8 cellular contexts compared by ENCODE assay signal in the genomic region with DNA sequence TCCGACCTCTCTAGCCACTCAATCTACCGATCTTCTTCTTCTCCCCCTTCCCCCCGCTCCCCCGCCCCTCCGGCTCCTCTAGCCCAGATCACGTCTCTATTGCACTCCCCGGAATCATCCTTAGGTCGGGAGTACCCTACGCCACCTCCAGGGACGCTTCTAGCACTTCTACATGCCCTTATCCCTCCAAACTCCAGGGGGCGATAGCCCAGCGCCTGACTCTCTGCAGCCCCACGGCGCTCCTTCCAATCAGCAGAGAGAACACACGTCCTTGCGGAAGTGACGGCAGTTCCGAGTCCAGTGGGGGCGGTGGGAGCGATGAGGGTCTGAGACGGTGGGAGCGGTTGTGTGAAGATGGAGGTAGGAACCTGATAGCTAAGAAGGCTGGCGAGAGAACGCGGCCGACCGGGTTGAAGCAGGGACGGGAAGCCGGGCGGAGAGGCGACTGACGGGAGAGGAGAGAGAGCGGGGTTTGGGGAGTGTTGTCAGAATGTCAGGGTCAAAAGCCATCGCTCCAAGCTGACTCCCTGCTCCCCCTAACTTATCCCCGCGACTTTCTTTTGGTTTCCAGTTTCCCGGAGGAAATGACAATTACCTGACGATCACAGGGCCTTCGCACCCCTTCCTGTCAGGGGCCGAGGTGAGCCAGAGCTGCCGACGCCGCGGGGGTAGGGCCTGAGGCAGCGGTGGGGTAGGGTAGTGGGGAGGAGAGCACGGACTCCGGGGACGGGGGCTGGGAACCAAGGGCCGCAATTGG. TPM values are rescaled to one million over a fixed set of nuclear protein-coding genes. Genes with fewer than 3 reads are reported as not detected.
DNase-seq lines count a peak whose midpoint lies in the region; ATAC-seq and TF ChIP-seq lines count a peak whose summit lies in the region.

A gene (minus strand): TSS at position 35 of the 757 bp plus-strand sequence. CDS start 87 bp downstream, outside the sequence.
A gene (plus strand): TSS at position 271 of the 757 bp plus-strand sequence. CDS start 84 bp downstream, at position 355.

- no peaks in the 10 kb centered on the region for H3K9me3 ChIP-seq in OCI-LY3 (ENCODE audit: insufficient read depth, low read length)

- peak within 1 kb of the TSS; percentile 79 for H3K4me2 ChIP-seq in OCI-LY3 (ENCODE audit: low read length)

- TF ChIP-seq CTCF in OCI-LY3 (IDR thresholded peaks at IDR 0.05; ENCODE audit: low read depth, low read length) = peak; percentile 87

- no peaks in the 10 kb centered on the region for H3K36me3 ChIP-seq in OCI-LY3 (replicated peaks; ENCODE audit: low read depth, low read length)

- ATAC-seq in GM21447 (IDR thresholded peaks at IDR 0.05; ENCODE audit: unreplicated experiment) = peak; percentile 100

- peak within 1 kb of the TSS; percentile 76 for H2AFZ ChIP-seq in OCI-LY3 (ENCODE audit: low read depth, low read length)

- H3K79me2 ChIP-seq in OCI-LY3 (ENCODE audit: low read length) = peaks cover 27% of the 10 kb centered on the region

- no peaks in the 10 kb centered on the region for H3K27me3 ChIP-seq in OCI-LY3 (ENCODE audit: low read depth, low read length)

- H3K4me1 ChIP-seq in OCI-LY3 (ENCODE audit: low read length) = peaks cover 12% of the 10 kb centered on the region

- peak within 1 kb of the TSS; percentile 57 for H3K27ac ChIP-seq in OCI-LY3 (ENCODE audit: low read length)
- H3K27ac ChIP-seq in epithelial cell of prostate = peak within 1 kb of the TSS; percentile 79

- peak within 1 kb of the TSS; percentile 92 for H3K4me3 ChIP-seq in OCI-LY3 (ENCODE audit: low read length)

- peak within 1 kb of the TSS; percentile 73 for H3K9ac ChIP-seq in OCI-LY3 (ENCODE audit: low read length)

- peak; percentile 97 for DNase-seq in DMS 273 treated with DMSO at 0.1 percent for 48 hours (lab: John Stamatoyannopoulos, UW)
- peak; percentile 84 for DNase-seq in HuH-7 (ENCODE audit: low spot score)
- peak; percentile 89 for DNase-seq in activated T-cell treated with anti-CD3 and anti-CD28 coated beads for 4 hours
- DNase-seq in epithelial cell of prostate (ENCODE audit: low read depth, low spot score) = peak; percentile 91
- DNase-seq in mucosa of gallbladder (ENCODE audit: low spot score) = peak; percentile 98
- peak; percentile 91 for DNase-seq in stimulated activated CD8-positive, alpha-beta memory T cell treated with anti-CD3 and anti-CD28 coated beads, Interleukin-4, amount 100 ng/mL, for 48 hours

- no peaks in the 10 kb centered on the region for H4K20me1 ChIP-seq in OCI-LY3 (ENCODE audit: insufficient read depth, low read length)

RNA-seq across cellular contexts. Expression of the first gene that starts in this region (rescaled TPM):
- total RNA-seq in mucosa of gallbladder = 20.6 TPM

RNA-seq across cellular contexts. Expression of the second gene that starts in this region (rescaled TPM):
- 66.7 TPM for total RNA-seq in mucosa of gallbladder

Comparison
In these comparisons a context has a peak if more than half of its experiments do, and no peak if none do; other contexts are left out.
1. Peak in every context shown above with its lines: DNase-seq, ATAC-seq, H3K4me3 ChIP-seq and H3K27ac ChIP-seq.